20 cellular contexts compared by ENCODE assay signal in the genomic region with DNA sequence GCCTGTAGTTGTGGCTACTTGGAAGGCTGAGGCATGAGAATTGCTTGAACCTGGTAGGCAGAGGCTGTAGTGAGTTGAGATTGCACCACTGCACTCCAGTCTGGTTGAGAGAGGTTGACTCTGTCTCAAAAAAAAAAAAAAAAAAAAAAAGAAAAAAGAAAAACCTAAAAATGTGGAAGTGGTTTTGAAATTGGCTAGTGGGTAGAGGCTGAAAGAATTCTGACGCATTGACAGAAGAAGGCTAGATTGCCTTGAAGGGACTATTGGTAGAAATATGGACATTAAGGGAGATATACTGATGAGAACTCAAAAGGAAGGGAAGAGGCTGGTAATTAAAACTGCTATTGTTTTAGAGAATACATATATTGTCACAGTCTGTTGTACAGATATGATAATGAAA. TPM values are rescaled to one million over a fixed set of nuclear protein-coding genes. Genes with fewer than 3 reads are reported as not detected.
DNase-seq lines count a peak whose midpoint lies in the region.
"Had no signal": no experiment of that assay in that cellular context is flagged by ENCODE, and none has a peak within 500 bp of the region (broad histone marks: within the 10 kb centered on the region; RNA-seq: fewer than 3 reads in every experiment).

No MANE protein-coding gene starts in this region.

- peak overlapping the region; percentile 55 for H3K27ac Mint-ChIP-seq in T-helper 2 cell treated with Interferon-gamma antibody and Interleukin-4, amounts not matched to agents 5 μg/mL and 100 μg/mL, for 36 hours
- H3K27ac Mint-ChIP-seq: B cell; CD4-positive, alpha-beta memory T cell; GM23338 had no signal

- H3K27me3 Mint-ChIP-seq in T-helper 2 cell treated with Interferon-gamma antibody and Interleukin-4, amounts not matched to agents 5 μg/mL and 100 μg/mL, for 36 hours (ENCODE audit: low read depth): peaks cover 5% of the 10 kb centered on the region

- no peak for DNase-seq in T-helper 2 cell treated with Interferon-gamma antibody and Interleukin-4, amounts not matched to agents 5 μg/mL and 100 μg/mL, for 36 hours (ENCODE audit: low spot score)
- DNase-seq in T-helper 2 cell (no peak), CD1c-positive myeloid dendritic cell (ENCODE audit: extremely low spot score) (peak; percentile 28), MV-4-11 (lab: John Stamatoyannopoulos, UW) (peak; percentile 71), SIG-M5 treated with dmso at 0.1 percent for 504 hours (lab: John Stamatoyannopoulos, UW; ENCODE audit: unreplicated experiment) (peak; percentile 72), NCI-H1105 treated with DMSO at 0.1 percent for 48 hours (lab: John Stamatoyannopoulos, UW) (no peak), NCI-H187 (lab: John Stamatoyannopoulos, UW) (no peak), mesenteric fat pad (ENCODE audit: low spot score) (no peak)
- DNase-seq: 8988T; Calu3; CD4-positive, alpha-beta memory T cell; GF-D8; IMR-90; NCI-H1436; NCI-H2029 treated with DMSO at 0.1 percent for 48 hours; PC-3; RPMI8226; SHP77 treated with DMSO at 0.1 percent for 48 hours had no signal

- peaks cover 8% of the 10 kb centered on the region for H3K4me1 Mint-ChIP-seq in T-helper 2 cell treated with Interferon-gamma antibody and Interleukin-4, amounts not matched to agents 5 μg/mL and 100 μg/mL, for 36 hours (ENCODE audit: low read depth)
- H3K4me1 Mint-ChIP-seq: GM23338 had no signal

- no peak overlapping the region for H3K4me3 Mint-ChIP-seq in T-helper 2 cell treated with Interferon-gamma antibody and Interleukin-4, amounts not matched to agents 5 μg/mL and 100 μg/mL, for 36 hours
- H3K4me3 Mint-ChIP-seq: B cell; CD4-positive, alpha-beta memory T cell; GM23338 had no signal

- peaks cover 2% of the 10 kb centered on the region for H3K36me3 Mint-ChIP-seq in T-helper 2 cell treated with Interferon-gamma antibody and Interleukin-4, amounts not matched to agents 5 μg/mL and 100 μg/mL, for 36 hours (ENCODE audit: low read depth)

- H3K9me3 Mint-ChIP-seq in T-helper 2 cell treated with Interferon-gamma antibody and Interleukin-4, amounts not matched to agents 5 μg/mL and 100 μg/mL, for 36 hours: peaks cover 5% of the 10 kb centered on the region

RNA-seq across cellular contexts. Expression of a gene that starts 33.7 kb away (rescaled TPM):
- 22.7 TPM for total RNA-seq in mesenteric fat pad
- total RNA-seq: Calu3 had no signal

Comparison
In these comparisons a context has a peak if more than half of its experiments do, and no peak if none do; other contexts are left out.
1. DNase-seq: peak in CD1c-positive myeloid dendritic cell (single experiment), MV-4-11 (single experiment) and SIG-M5 treated with dmso at 0.1 percent for 504 hours (single experiment); none in T-helper 2 cell treated with Interferon-gamma antibody and Interleukin-4, amounts not matched to agents 5 μg/mL and 100 μg/mL, for 36 hours (single experiment), T-helper 2 cell (0 of 5), NCI-H1105 treated with DMSO at 0.1 percent for 48 hours (single experiment), NCI-H187 (0 of 2) and mesenteric fat pad (single experiment).